ENCODE assay signal across 8 cellular contexts in genomic region chr2:161223139-161223732, GRCh38.
A peak's percentile ranks its signal among the peaks of the same experiment; 100 is the strongest.
DNase-seq lines count a peak whose midpoint lies in the region; ATAC-seq and TF ChIP-seq lines count a peak whose summit lies in the region.

No MANE protein-coding gene starts in this region.

- H3K27ac ChIP-seq in SK-N-SH (ENCODE audit: low read depth in 2 of 2, low read length in 1 of 2) (no peak overlapping the region), smooth muscle cell (ENCODE audit: low read depth) (no peak overlapping the region)

- no peaks in the 10 kb centered on the region for H3K27me3 ChIP-seq in BE2C
- H3K27me3 ChIP-seq in SK-N-SH (ENCODE audit: insufficient read depth) = no peaks in the 10 kb centered on the region
- no peaks in the 10 kb centered on the region for H3K27me3 ChIP-seq in smooth muscle cell (ENCODE audit: low read depth)

- no peak overlapping the region for H3K9ac ChIP-seq in SK-N-SH
- H3K9ac ChIP-seq in smooth muscle cell (ENCODE audit: low read depth) = no peak overlapping the region

- H3K4me2 ChIP-seq in SK-N-SH (no peak overlapping the region), smooth muscle cell (no peak overlapping the region)

- peak; percentile 77 for ATAC-seq in GM18502 (IDR thresholded peaks at IDR 0.05; ENCODE audit: poor library complexity, unreplicated experiment)

- H3K9me2 ChIP-seq in SK-N-SH = no peaks in the 10 kb centered on the region

- H3K4me1 ChIP-seq in BE2C (no peaks in the 10 kb centered on the region), SK-N-SH (ENCODE audit: control insufficient read depth in 1 of 2, insufficient read depth in 2 of 2, low read depth in 1 of 2, low read length in 1 of 2) (peaks cover 0 to 4% of the 10 kb centered on the region in 2 experiments; a peak in 1 of 4 replicates), smooth muscle cell (ENCODE audit: low read depth) (no peaks in the 10 kb centered on the region)

- H2AFZ ChIP-seq in SK-N-SH (ENCODE audit: low read depth) (no peak overlapping the region), smooth muscle cell (ENCODE audit: low read depth) (no peak overlapping the region)

- TF ChIP-seq CTCF in BE2C (IDR thresholded peaks at IDR 0.05; ENCODE audit: low read depth, low read length) (peak; percentile 48), SK-N-SH (IDR thresholded peaks at IDR 0.05) (peak; percentile 74), fibroblast of the aortic adventitia (IDR thresholded peaks at IDR 0.05; ENCODE audit: insufficient read depth, low read length) (peak; percentile 66), smooth muscle cell (IDR thresholded peaks at IDR 0.05; ENCODE audit: borderline replicate concordance, insufficient read depth, poor library complexity, severe bottlenecking) (peak; percentile 65)

- H3K79me2 ChIP-seq in SK-N-SH (ENCODE audit: insufficient read depth) (no peaks in the 10 kb centered on the region), smooth muscle cell (ENCODE audit: low read depth) (no peaks in the 10 kb centered on the region)

- WGBS in SK-N-SH (ENCODE audit: low lambda C conversion rate) = 47% methylated on average over 3 of the region's 3 CpGs
- 67% methylated on average over 3 of the region's 3 CpGs for WGBS in smooth muscle cell (ENCODE audit: low lambda C conversion rate)

- H3K36me3 ChIP-seq in BE2C (no peaks in the 10 kb centered on the region), SK-N-SH (replicated peaks in 1 of 2; ENCODE audit: control insufficient read depth in 1 of 2, insufficient read depth in 2 of 2, low read length in 1 of 2) (peaks cover 33 to 44% of the 10 kb centered on the region in 2 experiments), smooth muscle cell (ENCODE audit: low read depth) (peaks cover 12% of the 10 kb centered on the region)

- TF ChIP-seq EP300 in SK-N-SH (IDR thresholded peaks at IDR 0.05; ENCODE audit: borderline replicate concordance in 1 of 2, low read depth in 1 of 2, low read length in 1 of 2) = no peak

- TF ChIP-seq RAD21 in SK-N-SH (IDR thresholded peaks at IDR 0.05; ENCODE audit: low read length) = peak; percentile 79

- CTCF ChIA-PET in SK-N-SH (lab: Yijun Ruan, JAX) = interaction anchor here (0.6 to 12.3 kb wide), 31 partner anchors 9 to 1774 kb away, joined by 3 to 110 read pairs (median 5); no protein-coding TSS in a partner anchor

- H4K20me1 ChIP-seq in SK-N-SH (ENCODE audit: insufficient read depth) = no peaks in the 10 kb centered on the region
- H4K20me1 ChIP-seq in smooth muscle cell (ENCODE audit: low read depth) = peaks cover 7% of the 10 kb centered on the region

- POLR2A ChIA-PET in SK-N-SH (lab: Yijun Ruan, JAX) = no interaction called here

- peaks cover 3% of the 10 kb centered on the region for H3F3A ChIP-seq in SK-N-SH (replicated peaks; ENCODE audit: insufficient read depth)
- no peaks in the 10 kb centered on the region for H3F3A ChIP-seq in smooth muscle cell (ENCODE audit: low read depth)

- no peaks in the 10 kb centered on the region for H3K9me3 ChIP-seq in BE2C
- no peaks in the 10 kb centered on the region for H3K9me3 ChIP-seq in SK-N-SH
- H3K9me3 ChIP-seq in smooth muscle cell (replicated peaks; ENCODE audit: low read depth) = no peaks in the 10 kb centered on the region

- no peak for DNase-seq in BE2C
- peak; percentile 4 for DNase-seq in HS-27A (ENCODE audit: low read depth)
- DNase-seq in SK-N-SH = no peak
- peak; percentile 73 for DNase-seq in fibroblast of the aortic adventitia (ENCODE audit: low read depth)
- no peak for DNase-seq in smooth muscle cell (lab: John Stamatoyannopoulos, UW; ENCODE audit: unreplicated experiment)
- no peak for DNase-seq in activated T-cell treated with anti-CD3 and anti-CD28 coated beads, Interleukin-2, amount 50 U/mL, for 48 hours
- no peak for DNase-seq in activated naive CD4-positive, alpha-beta T cell treated with Interleukin-2 at 50 U/mL for 16 hours

- H3K4me3 ChIP-seq in BE2C (ENCODE audit: low read depth, low read length) (no peak overlapping the region), SK-N-SH (ENCODE audit: low read depth in 2 of 2, low read length in 1 of 2) (no peak overlapping the region), fibroblast of the aortic adventitia (ENCODE audit: low read depth, low read length) (no peak overlapping the region), smooth muscle cell (no peak overlapping the region)

TF ChIP-seq in SK-N-SH, 30 proteins besides CTCF, POLR2A, EP300 and RAD21:
- TF ChIP-seq TAF1 (IDR thresholded peaks at IDR 0.05; ENCODE audit: borderline replicate concordance, low read depth, low read length) = no peak
- TF ChIP-seq SMC3 (IDR thresholded peaks at IDR 0.05; ENCODE audit: low read depth, low read length) = peak; percentile 50

Comparison
In these comparisons a context has a peak if more than half of its experiments do, and no peak if none do; other contexts are left out.
1. DNase-seq: peak in HS-27A (single experiment) and fibroblast of the aortic adventitia (single experiment); none in BE2C (single experiment), SK-N-SH (single experiment), smooth muscle cell (single experiment), activated T-cell treated with anti-CD3 and anti-CD28 coated beads, Interleukin-2, amount 50 U/mL, for 48 hours (0 of 2) and activated naive CD4-positive, alpha-beta T cell treated with Interleukin-2 at 50 U/mL for 16 hours (single experiment).
2. Peak in every context shown above with its lines, with median percentiles within 50 percentile points of each other: CTCF ChIP-seq.